In genomic region chr1:163205513-163205912, GRCh38 we compare ENCODE assay signal across 32 cellular contexts. TPM values are rescaled to one million over a fixed set of nuclear protein-coding genes. Genes with fewer than 3 reads are reported as not detected.
DNase-seq lines count a peak whose midpoint lies in the region; ATAC-seq, FAIRE-seq and TF ChIP-seq lines count a peak whose summit lies in the region.
"Had no signal": no experiment of that assay in that cellular context is flagged by ENCODE, and none has a peak within 500 bp of the region (broad histone marks: within the 10 kb centered on the region; RNA-seq: fewer than 3 reads in every experiment).

No MANE protein-coding gene starts in this region.

- intact Hi-C loops in tibial artery (cut with DNase I; ENCODE audit: low total_unique reads): no loop called here

- H3K4me3 ChIP-seq in SK-N-SH (ENCODE audit: low read depth in 2 of 2, low read length in 1 of 2): no peak overlapping the region
- H3K4me3 ChIP-seq in astrocyte (ENCODE audit: insufficient read depth, low read depth, low read length): no peak overlapping the region
- no peak overlapping the region for H3K4me3 ChIP-seq in fibroblast of the aortic adventitia (ENCODE audit: low read depth, low read length)
- H3K4me3 ChIP-seq in tibial artery: no peak overlapping the region
- H3K4me3 ChIP-seq in MG63: no peak overlapping the region
- H3K4me3 ChIP-seq: BLaER1 treated with 17β-estradiol and CSF1 and Interleukin-3, amounts not matched to agents 10 nM and 100 nM; breast epithelium; gastrocnemius medialis; lower lobe of right lung; psoas muscle; SK-N-MC had no signal

- no peak for TF ChIP-seq EP300 in SK-N-SH (IDR thresholded peaks at IDR 0.05; ENCODE audit: borderline replicate concordance in 1 of 2, low read depth in 1 of 2, low read length in 1 of 2)

- no peak for ATAC-seq in SK-N-SH treated with all-trans-retinoic acid at 6 μM for 48 hours
- ATAC-seq: gastrocnemius medialis, lower lobe of right lung, psoas muscle had no signal

- no peak for TF ChIP-seq RAD21 in SK-N-SH (IDR thresholded peaks at IDR 0.05; ENCODE audit: low read length)

- H3K9ac ChIP-seq in SK-N-SH: no peak overlapping the region
- no peak overlapping the region for H3K9ac ChIP-seq in astrocyte (ENCODE audit: low read length)
- H3K9ac ChIP-seq: BLaER1 treated with 17β-estradiol and CSF1 and Interleukin-3, amounts not matched to agents 10 nM and 100 nM had no signal

- no peaks in the 10 kb centered on the region for H3K9me3 Mint-ChIP-seq in astrocyte (ENCODE audit: unreplicated experiment)
- H3K9me3 Mint-ChIP-seq: activated B cell treated with CpG ODN at 0.5 μM for 24 hours; activated CD4-positive, alpha-beta memory T cell treated with anti-CD3 and anti-CD28 coated beads for 36 hours; activated naive CD8-positive, alpha-beta T cell treated with anti-CD3 and anti-CD28 coated beads, Interleukin-2, amount 10 ng/mL, durations not matched to agents 7 days and 5 days; H9; stimulated activated naive CD8-positive, alpha-beta T cell treated with anti-CD3 and anti-CD28 coated beads, Interleukin-15, Interleukin-2, amounts not matched to agents 100 ng/mL and 50 ng/mL, for 24 hours had no signal

- peak overlapping the region; percentile 23 to 29; a peak in 3 of 4 replicates for H3K27ac ChIP-seq in SK-N-SH (ENCODE audit: low read depth in 2 of 2, low read length in 1 of 2)
- H3K27ac ChIP-seq in astrocyte (ENCODE audit: low read depth, low read length): no peak overlapping the region
- H3K27ac ChIP-seq in tibial artery: peak overlapping the region; percentile 74 to 86
- H3K27ac ChIP-seq: 22Rv1; BLaER1 treated with 17β-estradiol and CSF1 and Interleukin-3, amounts not matched to agents 10 nM and 100 nM; breast epithelium; gastrocnemius medialis; lower lobe of right lung; psoas muscle; RWPE1; SK-N-MC had no signal

- no peak for TF ChIP-seq CTCF in SK-N-SH (IDR thresholded peaks at IDR 0.05)
- no peak for TF ChIP-seq CTCF in astrocyte (IDR thresholded peaks at IDR 0.05; ENCODE audit: insufficient read depth, low read depth, low read length)
- TF ChIP-seq CTCF in fibroblast of the aortic adventitia (IDR thresholded peaks at IDR 0.05; ENCODE audit: insufficient read depth, low read length): no peak
- no peak for TF ChIP-seq CTCF in tibial artery (IDR thresholded peaks at IDR 0.05)

- peaks cover 16 to 25% of the 10 kb centered on the region in 2 experiments; a peak in 3 of 4 replicates for H3K4me1 ChIP-seq in SK-N-SH (ENCODE audit: control insufficient read depth in 1 of 2, insufficient read depth in 2 of 2, low read depth in 1 of 2, low read length in 1 of 2)
- H3K4me1 ChIP-seq in astrocyte (ENCODE audit: insufficient read depth, low read length): peaks cover 18% of the 10 kb centered on the region
- peaks cover 0 to 63% (median 2%) of the 10 kb centered on the region in 4 donors for H3K4me1 ChIP-seq in tibial artery
- H3K4me1 ChIP-seq: BLaER1 treated with 17β-estradiol and CSF1 and Interleukin-3, amounts not matched to agents 10 nM and 100 nM; breast epithelium; gastrocnemius medialis; lower lobe of right lung; psoas muscle had no signal

- CTCF ChIA-PET in SK-N-SH (lab: Yijun Ruan, JAX): interaction anchor here (1.4 kb wide), 1 partner anchor 357 kb away, joined by 4 read pairs; no protein-coding TSS in a partner anchor

- peak overlapping the region; percentile 61 for H2AFZ ChIP-seq in SK-N-SH (ENCODE audit: low read depth)
- H2AFZ ChIP-seq in astrocyte (ENCODE audit: low read depth, low read length): no peak overlapping the region

- H3F3A ChIP-seq in SK-N-SH (replicated peaks; ENCODE audit: insufficient read depth): peaks cover 22% of the 10 kb centered on the region

- H3K27me3 ChIP-seq in SK-N-SH (ENCODE audit: insufficient read depth) (no peaks in the 10 kb centered on the region), astrocyte (ENCODE audit: insufficient read depth, low read length) (no peaks in the 10 kb centered on the region), tibial artery (no peaks in the 10 kb centered on the region), MG63 (no peaks in the 10 kb centered on the region; the same call in 1 of the 2 replicates)
- H3K27me3 ChIP-seq: BLaER1 treated with 17β-estradiol and CSF1 and Interleukin-3, amounts not matched to agents 10 nM and 100 nM; breast epithelium; gastrocnemius medialis had no signal

- H3K4me2 ChIP-seq in SK-N-SH: peak overlapping the region; percentile 17; the same call in 1 of the 2 replicates
- peak overlapping the region; percentile 22 for H3K4me2 ChIP-seq in astrocyte (ENCODE audit: low read length)
- H3K4me2 ChIP-seq: BLaER1 treated with 17β-estradiol and CSF1 and Interleukin-3, amounts not matched to agents 10 nM and 100 nM had no signal

- H3K4me3 Mint-ChIP-seq in astrocyte (ENCODE audit: unreplicated experiment): no peak overlapping the region
- H3K4me3 Mint-ChIP-seq: activated B cell treated with CpG ODN at 0.5 μM for 24 hours; activated CD4-positive, alpha-beta memory T cell treated with anti-CD3 and anti-CD28 coated beads for 36 hours; activated naive CD8-positive, alpha-beta T cell treated with anti-CD3 and anti-CD28 coated beads, Interleukin-2, amount 10 ng/mL, durations not matched to agents 7 days and 5 days; H9; stimulated activated naive CD8-positive, alpha-beta T cell treated with anti-CD3 and anti-CD28 coated beads, Interleukin-15, Interleukin-2, amounts not matched to agents 100 ng/mL and 50 ng/mL, for 24 hours had no signal

- POLR2A ChIA-PET in SK-N-SH (lab: Yijun Ruan, JAX): no interaction called here

- DNase-seq in SK-N-SH: no peak
- DNase-seq in astrocyte (ENCODE audit: low read depth): peak; percentile 41
- peak; percentile 24 for DNase-seq in fibroblast of the aortic adventitia (ENCODE audit: low read depth)
- no peak for DNase-seq in tibial artery
- no peak for DNase-seq in stimulated activated CD4-positive, alpha-beta T cell treated with anti-CD3 and anti-CD28 coated beads, Interleukin-1b, Interleukin-23, amount 100 ng/mL, for 48 hours
- no peak for DNase-seq in T-helper 1 cell
- no peak for DNase-seq in MG63
- DNase-seq: activated B cell treated with CpG ODN at 0.5 μM for 24 hours; activated CD4-positive, alpha-beta memory T cell treated with anti-CD3 and anti-CD28 coated beads for 36 hours; activated effector memory CD4-positive, alpha-beta T cell treated with Interleukin-2 at 50 U/mL for 16 hours; activated naive CD8-positive, alpha-beta T cell treated with anti-CD3 and anti-CD28 coated beads, Interleukin-2, amount 10 ng/mL, durations not matched to agents 7 days and 5 days; gastrocnemius medialis; H9; hippocampal formation; KBM-7; lower lobe of right lung; MV-4-11; NCI-H1694; NCI-H2171 treated with DMSO at 0.1 percent for 48 hours; NCI-H526 treated with DMSO at 0.1 percent for 48 hours; psoas muscle; small intestine; stimulated activated CD4-positive, alpha-beta T cell treated with anti-CD3 and anti-CD28 coated beads, Interleukin-2, amount 100 ng/mL, for 48 hours; T-helper 9 cell; trophoblast cell had no signal

- H4K20me1 ChIP-seq in SK-N-SH (ENCODE audit: insufficient read depth) (no peaks in the 10 kb centered on the region), astrocyte (ENCODE audit: insufficient read depth, low read length) (no peaks in the 10 kb centered on the region)
- H4K20me1 ChIP-seq: BLaER1 treated with 17β-estradiol and CSF1 and Interleukin-3, amounts not matched to agents 10 nM and 100 nM had no signal

- H3K9me3 ChIP-seq in SK-N-SH (no peaks in the 10 kb centered on the region), astrocyte (ENCODE audit: insufficient read depth, low read depth, low read length) (no peaks in the 10 kb centered on the region), tibial artery (no peaks in the 10 kb centered on the region), MG63 (no peaks in the 10 kb centered on the region)
- H3K9me3 ChIP-seq: BLaER1 treated with 17β-estradiol and CSF1 and Interleukin-3, amounts not matched to agents 10 nM and 100 nM; breast epithelium; gastrocnemius medialis; lower lobe of right lung; psoas muscle had no signal

- no peak for FAIRE-seq in astrocyte (lab: Jason Lieb, UNC)
- FAIRE-seq: small intestine had no signal

- peaks cover 21% of the 10 kb centered on the region for H3K79me2 ChIP-seq in SK-N-SH (ENCODE audit: insufficient read depth)
- H3K79me2 ChIP-seq in astrocyte (ENCODE audit: insufficient read depth, low read length): no peaks in the 10 kb centered on the region

- H3K27ac Mint-ChIP-seq in astrocyte (ENCODE audit: unreplicated experiment): no peak overlapping the region
- H3K27ac Mint-ChIP-seq: activated B cell treated with CpG ODN at 0.5 μM for 24 hours; activated CD4-positive, alpha-beta memory T cell treated with anti-CD3 and anti-CD28 coated beads for 36 hours; activated naive CD8-positive, alpha-beta T cell treated with anti-CD3 and anti-CD28 coated beads, Interleukin-2, amount 10 ng/mL, durations not matched to agents 7 days and 5 days; H9; stimulated activated naive CD8-positive, alpha-beta T cell treated with anti-CD3 and anti-CD28 coated beads, Interleukin-15, Interleukin-2, amounts not matched to agents 100 ng/mL and 50 ng/mL, for 24 hours had no signal

- no peaks in the 10 kb centered on the region for H3K9me2 ChIP-seq in SK-N-SH

- peaks cover 20% of the 10 kb centered on the region for H3K4me1 Mint-ChIP-seq in astrocyte (ENCODE audit: low read depth, unreplicated experiment)
- H3K4me1 Mint-ChIP-seq: activated B cell treated with CpG ODN at 0.5 μM for 24 hours; activated naive CD8-positive, alpha-beta T cell treated with anti-CD3 and anti-CD28 coated beads, Interleukin-2, amount 10 ng/mL, durations not matched to agents 7 days and 5 days had no signal

- no peaks in the 10 kb centered on the region for H3K36me3 Mint-ChIP-seq in astrocyte (ENCODE audit: low read depth, unreplicated experiment)
- H3K36me3 Mint-ChIP-seq: activated CD4-positive, alpha-beta memory T cell treated with anti-CD3 and anti-CD28 coated beads for 36 hours; activated naive CD8-positive, alpha-beta T cell treated with anti-CD3 and anti-CD28 coated beads, Interleukin-2, amount 10 ng/mL, durations not matched to agents 7 days and 5 days had no signal

- H3K27me3 Mint-ChIP-seq in astrocyte (ENCODE audit: low read depth, unreplicated experiment): no peaks in the 10 kb centered on the region
- H3K27me3 Mint-ChIP-seq: activated B cell treated with CpG ODN at 0.5 μM for 24 hours; activated CD4-positive, alpha-beta memory T cell treated with anti-CD3 and anti-CD28 coated beads for 36 hours; activated naive CD8-positive, alpha-beta T cell treated with anti-CD3 and anti-CD28 coated beads, Interleukin-2, amount 10 ng/mL, durations not matched to agents 7 days and 5 days had no signal

- H3K36me3 ChIP-seq in SK-N-SH (replicated peaks in 1 of 2; ENCODE audit: control insufficient read depth in 1 of 2, insufficient read depth in 2 of 2, low read length in 1 of 2) (peaks cover 0 to 3% of the 10 kb centered on the region in 2 experiments), astrocyte (ENCODE audit: insufficient read depth, low read length) (no peaks in the 10 kb centered on the region), tibial artery (no peaks in the 10 kb centered on the region), MG63 (no peaks in the 10 kb centered on the region)
- H3K36me3 ChIP-seq: BLaER1 treated with 17β-estradiol and CSF1 and Interleukin-3, amounts not matched to agents 10 nM and 100 nM; breast epithelium; gastrocnemius medialis; lower lobe of right lung had no signal

RNA-seq across cellular contexts. Expression of gene RGS5, which starts 2.8 kb away (rescaled TPM):
- 260 and 290 TPM in 2 replicates for polyA plus RNA-seq in SK-N-SH (2012; rRNA removed)
- 353 and 366 TPM in 2 replicates for polyA plus RNA-seq in SK-N-SH (2012; cell fraction: cytosol; rRNA removed)
- 151 and 170 TPM in 2 replicates for polyA plus RNA-seq in SK-N-SH (2012; cell fraction: nucleus; rRNA removed)
- total RNA-seq in astrocyte (16.5 and 24.1 TPM in 2 replicates), fibroblast of the aortic adventitia (ENCODE audit: low replicate concordance) (6.4 and 20.2 TPM in 2 replicates)
- 0.30 and 13.7 TPM in 2 replicates for total RNA-seq in MG63 (2014; rRNA removed; shearing (Covaris generic); ENCODE audit: low replicate concordance)

Comparison
In these comparisons a context has a peak if more than half of its experiments do, and no peak if none do; other contexts are left out.
1. DNase-seq: peak in astrocyte (single experiment) and fibroblast of the aortic adventitia (single experiment); none in SK-N-SH (single experiment), tibial artery (0 of 2), stimulated activated CD4-positive, alpha-beta T cell treated with anti-CD3 and anti-CD28 coated beads, Interleukin-1b, Interleukin-23, amount 100 ng/mL, for 48 hours (single experiment), T-helper 1 cell (0 of 5) and MG63 (single experiment).